ENCODE assay signal across 12 cellular contexts in the genomic region with DNA sequence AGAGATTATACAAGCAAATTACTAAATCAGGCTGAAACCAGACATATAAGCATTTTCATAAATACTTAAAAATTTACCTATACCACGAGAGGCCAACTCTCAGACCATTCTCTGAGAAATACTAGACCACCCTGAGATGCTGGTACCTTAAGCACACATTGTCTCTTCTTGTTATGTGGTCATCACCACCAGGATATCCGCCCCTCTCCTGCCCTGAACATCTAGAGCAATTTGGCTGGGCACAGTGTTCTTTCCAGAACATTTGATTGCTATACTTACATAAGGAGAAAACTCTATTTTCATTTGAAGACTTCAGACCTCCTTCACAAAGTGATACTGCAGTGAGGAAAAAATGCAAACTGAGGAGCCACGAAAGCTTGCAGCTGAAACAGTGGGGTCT. TPM values are rescaled to one million over a fixed set of nuclear protein-coding genes. Genes with fewer than 3 reads are reported as not detected.
A peak's percentile ranks its signal among the peaks of the same experiment; 100 is the strongest.
DNase-seq lines count a peak whose midpoint lies in the region; ATAC-seq and TF ChIP-seq lines count a peak whose summit lies in the region.
"Had no signal": no experiment of that assay in that cellular context is flagged by ENCODE, and none has a peak within 500 bp of the region (broad histone marks: within the 10 kb centered on the region; RNA-seq: fewer than 3 reads in every experiment).

No MANE protein-coding gene starts in this region.

- H3K4me1 ChIP-seq in mammary epithelial cell (ENCODE audit: insufficient read depth, low read length), result no peaks in the 10 kb centered on the region
- H3K4me1 ChIP-seq: HAP-1, suprapubic skin had no signal

- H3K36me3 ChIP-seq in mammary epithelial cell (ENCODE audit: insufficient read depth, low read length), result no peaks in the 10 kb centered on the region
- H3K36me3 ChIP-seq: HAP-1, suprapubic skin had no signal

- intact Hi-C loops in activated T-helper 1 cell treated with anti-CD3 and anti-CD28 coated beads, Interleukin-12 subunit alpha, Interleukin-12 subunit beta, Interleukin-2, Interleukin-4 antibody, amounts not matched to agents 30 ng/mL and 10 ng/mL and 1 ng/mL, durations not matched to agents 14 hours and 24 hours and 36 hours (cut with micrococcal nuclease), result loop anchor here (1.0 to 2.0 kb wide), 2 partner anchors 16 to 183 kb away; no protein-coding TSS in a partner anchor
- intact Hi-C loops in mammary epithelial cell (cut with micrococcal nuclease), result no loop called here

- H3K27me3 ChIP-seq in mammary epithelial cell (ENCODE audit: insufficient read depth, low read length), result no peaks in the 10 kb centered on the region
- H3K27me3 ChIP-seq: suprapubic skin had no signal

- peaks cover 7% of the 10 kb centered on the region for H3K36me3 Mint-ChIP-seq in activated T-helper 1 cell treated with anti-CD3 and anti-CD28 coated beads, Interleukin-12 subunit alpha, Interleukin-12 subunit beta, Interleukin-2, Interleukin-4 antibody, amounts not matched to agents 30 ng/mL and 10 ng/mL and 1 ng/mL, durations not matched to agents 14 hours and 24 hours and 36 hours (ENCODE audit: low read depth)

- dilution Hi-C loops in mammary epithelial cell (cut with HindIII; ENCODE audit: low sequenced_read_pairs), result no loop called here

- H3K27ac ChIP-seq in mammary epithelial cell (ENCODE audit: insufficient read depth, low read depth, low read length), result no peak overlapping the region
- H3K27ac ChIP-seq: suprapubic skin had no signal

- TF ChIP-seq CTCF in GM12864 (IDR thresholded peaks at IDR 0.05; ENCODE audit: low read depth, low read length, missing control alignments), result no peak
- no peak for TF ChIP-seq CTCF in mammary epithelial cell (conservative IDR thresholded peaks at IDR 0.05 in 1 of 2, IDR thresholded peaks at IDR 0.05 in 1 of 2; ENCODE audit: extremely low read depth in 1 of 2, insufficient read depth in 1 of 2, low read depth in 1 of 2, low read length in 2 of 2)

- BruUV-seq in mammary epithelial cell (replicated peaks; lab: Mats Ljungman, UMichigan), result no TSS peak

- H3K27me3 Mint-ChIP-seq in activated T-helper 1 cell treated with anti-CD3 and anti-CD28 coated beads, Interleukin-12 subunit alpha, Interleukin-12 subunit beta, Interleukin-2, Interleukin-4 antibody, amounts not matched to agents 30 ng/mL and 10 ng/mL and 1 ng/mL, durations not matched to agents 14 hours and 24 hours and 36 hours (ENCODE audit: insufficient read depth), result no peaks in the 10 kb centered on the region

- H3K4me3 Mint-ChIP-seq in activated T-helper 1 cell treated with anti-CD3 and anti-CD28 coated beads, Interleukin-12 subunit alpha, Interleukin-12 subunit beta, Interleukin-2, Interleukin-4 antibody, amounts not matched to agents 30 ng/mL and 10 ng/mL and 1 ng/mL, durations not matched to agents 14 hours and 24 hours and 36 hours, result peak overlapping the region; percentile 59

- H3K4me2 ChIP-seq in mammary epithelial cell (ENCODE audit: insufficient read depth, low read depth, low read length), result no peak overlapping the region

- H3K79me2 ChIP-seq in mammary epithelial cell (ENCODE audit: insufficient read depth, low read length), result no peaks in the 10 kb centered on the region

- ATAC-seq in GM19468 (IDR thresholded peaks at IDR 0.05; ENCODE audit: extremely low read depth, unreplicated experiment), result peak; percentile 33
- ATAC-seq in HG03066 (IDR thresholded peaks at IDR 0.05; ENCODE audit: low read depth, unreplicated experiment), result peak; percentile 27

- peaks cover 98% of the 10 kb centered on the region for H3K4me1 Mint-ChIP-seq in activated T-helper 1 cell treated with anti-CD3 and anti-CD28 coated beads, Interleukin-12 subunit alpha, Interleukin-12 subunit beta, Interleukin-2, Interleukin-4 antibody, amounts not matched to agents 30 ng/mL and 10 ng/mL and 1 ng/mL, durations not matched to agents 14 hours and 24 hours and 36 hours (ENCODE audit: low read depth)

- in situ Hi-C loops in mammary epithelial cell (cut with MboI; ENCODE audit: low sequenced_read_pairs in 2 of 2), result no loop called here

- H3K4me3 ChIP-seq in GM12864 (ENCODE audit: low read depth, low read length) (peak overlapping the region; percentile 5; the same call in 1 of the 2 replicates), mammary epithelial cell (replicated peaks in 1 of 3; ENCODE audit: insufficient read depth in 1 of 3, low read depth in 2 of 3, low read length in 3 of 3) (no peak overlapping the region)
- H3K4me3 ChIP-seq: HAP-1, lung, suprapubic skin had no signal

- no peak overlapping the region for H3K9ac ChIP-seq in mammary epithelial cell (ENCODE audit: insufficient read depth, low read length)

- no peaks in the 10 kb centered on the region for H3K9me3 ChIP-seq in mammary epithelial cell (replicated peaks; ENCODE audit: insufficient read depth, low read length)
- H3K9me3 ChIP-seq: HAP-1, suprapubic skin had no signal

- H3K27ac Mint-ChIP-seq in activated T-helper 1 cell treated with anti-CD3 and anti-CD28 coated beads, Interleukin-12 subunit alpha, Interleukin-12 subunit beta, Interleukin-2, Interleukin-4 antibody, amounts not matched to agents 30 ng/mL and 10 ng/mL and 1 ng/mL, durations not matched to agents 14 hours and 24 hours and 36 hours, result peak overlapping the region; percentile 98

- 97% methylated on average over 3 of the region's 3 CpGs for WGBS in mammary epithelial cell (ENCODE audit: low coverage, missing lambda C conversion rate)

- DNase-seq in GM12864 (ENCODE audit: low read depth) (no peak), H4 (ENCODE audit: low spot score) (no peak), mammary epithelial cell (no peak), iPS-NIHi11 (ENCODE audit: low spot score) (no peak), NCI-H510A treated with DMSO at 0.1 percent for 48 hours (lab: John Stamatoyannopoulos, UW) (no peak)
- no peak for DNase-seq in activated T-helper 1 cell treated with anti-CD3 and anti-CD28 coated beads, Interleukin-12 subunit alpha, Interleukin-12 subunit beta, Interleukin-2, Interleukin-4 antibody, amounts not matched to agents 30 ng/mL and 10 ng/mL and 1 ng/mL, durations not matched to agents 14 hours and 24 hours and 36 hours (ENCODE audit: low spot score)
- DNase-seq: SW 1271 had no signal

- H4K20me1 ChIP-seq in mammary epithelial cell (ENCODE audit: insufficient read depth, low read length), result no peaks in the 10 kb centered on the region

- CTCF ChIA-PET in mammary epithelial cell (lab: Charles Lee; ENCODE audit: low non-redundant PET), result no interaction called here

- no peak overlapping the region for H2AFZ ChIP-seq in mammary epithelial cell (ENCODE audit: low read depth, low read length)

- no peaks in the 10 kb centered on the region for H3K9me3 Mint-ChIP-seq in activated T-helper 1 cell treated with anti-CD3 and anti-CD28 coated beads, Interleukin-12 subunit alpha, Interleukin-12 subunit beta, Interleukin-2, Interleukin-4 antibody, amounts not matched to agents 30 ng/mL and 10 ng/mL and 1 ng/mL, durations not matched to agents 14 hours and 24 hours and 36 hours

RNA-seq across cellular contexts. Expression of a gene that starts 36.2 kb away (rescaled TPM):
- 19.2 and 19.4 TPM in 2 replicates for total RNA-seq in activated T-helper 1 cell treated with anti-CD3 and anti-CD28 coated beads, Interleukin-12 subunit alpha, Interleukin-12 subunit beta, Interleukin-2, Interleukin-4 antibody, amounts not matched to agents 30 ng/mL and 10 ng/mL and 1 ng/mL, durations not matched to agents 14 hours and 24 hours and 36 hours
- total RNA-seq in H4 (2014; rRNA removed; shearing (Covaris generic)), result 17.1 and 19.6 TPM in 2 replicates
- 100 to 1,000 TPM in 1 of 2 donors, 10 to 100 TPM in 1; 35.4 to 118 TPM for total RNA-seq in mammary epithelial cell
- polyA plus RNA-seq in mammary epithelial cell, result 64.8 TPM
- polyA minus RNA-seq in mammary epithelial cell, result 62.0 TPM
